ENCODE assay signal across 1 cellular context in the genomic region with DNA sequence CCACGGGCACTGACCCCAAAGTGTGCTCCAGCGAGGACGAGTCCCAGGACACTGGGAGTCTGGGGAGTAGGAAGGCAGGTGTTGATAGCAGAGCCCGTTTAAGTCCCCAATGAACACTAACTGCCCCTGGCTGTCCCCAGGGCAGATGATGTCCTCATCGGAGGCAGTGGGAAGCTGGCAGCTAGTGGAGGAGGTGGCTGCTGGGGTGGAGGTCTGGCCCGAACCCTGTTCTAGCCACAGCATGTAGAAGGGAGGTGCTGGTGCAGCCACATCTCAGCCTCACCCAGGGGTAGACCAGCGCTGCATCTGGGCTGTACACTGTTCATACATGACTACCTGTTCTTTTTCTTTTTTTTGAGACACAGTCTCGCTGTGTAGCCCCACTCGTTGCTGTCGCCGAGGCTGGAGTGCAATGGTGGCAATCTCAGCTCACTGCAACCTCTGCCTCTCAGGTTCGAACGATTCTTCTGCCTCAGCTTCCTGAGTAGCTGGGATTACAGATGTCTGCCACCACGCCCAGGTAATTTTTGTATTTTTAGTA.
TF ChIP-seq lines count a peak whose summit lies in the region.

No MANE protein-coding gene starts in this region.

TF ChIP-seq in SK-N-SH treated with all-trans-retinoic acid at 6 μM for 48 hours, 23 proteins besides CTCF, POLR2A, EP300 and RAD21 (continued from another document):
- TF ChIP-seq, protein P1, sequence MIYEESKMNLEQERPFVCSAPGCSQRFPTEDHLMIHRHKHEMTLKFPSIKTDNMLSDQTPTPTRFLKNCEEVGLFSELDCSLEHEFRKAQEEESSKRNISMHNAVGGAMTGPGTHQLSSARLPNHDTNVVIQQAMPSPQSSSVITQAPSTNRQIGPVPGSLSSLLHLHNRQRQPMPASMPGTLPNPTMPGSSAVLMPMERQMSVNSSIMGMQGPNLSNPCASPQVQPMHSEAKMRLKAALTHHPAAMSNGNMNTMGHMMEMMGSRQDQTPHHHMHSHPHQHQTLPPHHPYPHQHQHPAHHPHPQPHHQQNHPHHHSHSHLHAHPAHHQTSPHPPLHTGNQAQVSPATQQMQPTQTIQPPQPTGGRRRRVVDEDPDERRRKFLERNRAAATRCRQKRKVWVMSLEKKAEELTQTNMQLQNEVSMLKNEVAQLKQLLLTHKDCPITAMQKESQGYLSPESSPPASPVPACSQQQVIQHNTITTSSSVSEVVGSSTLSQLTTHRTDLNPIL (CRISPR knock-in tag; IDR thresholded peaks at IDR 0.05; ENCODE audit: low read depth): no peak
- TF ChIP-seq ZNF70 (CRISPR knock-in tag; IDR thresholded peaks at IDR 0.05) (no peak), ZFP3 (CRISPR knock-in tag; IDR thresholded peaks at IDR 0.05) (no peak), ZC3H10 (CRISPR knock-in tag; IDR thresholded peaks at IDR 0.05) (no peak), PPARA (CRISPR knock-in tag; IDR thresholded peaks at IDR 0.05; ENCODE audit: borderline replicate concordance) (no peak), RARB (CRISPR knock-in tag; IDR thresholded peaks at IDR 0.05) (no peak), ESRRG (CRISPR knock-in tag; IDR thresholded peaks at IDR 0.05) (no peak), ZFP30 (CRISPR knock-in tag; IDR thresholded peaks at IDR 0.05) (no peak), BACH2 (CRISPR knock-in tag; IDR thresholded peaks at IDR 0.05; ENCODE audit: borderline replicate concordance) (no peak), ARNTL (CRISPR knock-in tag; IDR thresholded peaks at IDR 0.05; ENCODE audit: borderline replicate concordance, low read depth) (no peak), CSDC2 (CRISPR knock-in tag; IDR thresholded peaks at IDR 0.05) (no peak), SNAI2 (CRISPR knock-in tag; IDR thresholded peaks at IDR 0.05) (no peak), OSR1 (CRISPR knock-in tag; IDR thresholded peaks at IDR 0.05) (no peak), TOX (CRISPR knock-in tag; IDR thresholded peaks at IDR 0.05; ENCODE audit: borderline replicate concordance) (no peak)
- TF ChIP-seq, protein P2, sequence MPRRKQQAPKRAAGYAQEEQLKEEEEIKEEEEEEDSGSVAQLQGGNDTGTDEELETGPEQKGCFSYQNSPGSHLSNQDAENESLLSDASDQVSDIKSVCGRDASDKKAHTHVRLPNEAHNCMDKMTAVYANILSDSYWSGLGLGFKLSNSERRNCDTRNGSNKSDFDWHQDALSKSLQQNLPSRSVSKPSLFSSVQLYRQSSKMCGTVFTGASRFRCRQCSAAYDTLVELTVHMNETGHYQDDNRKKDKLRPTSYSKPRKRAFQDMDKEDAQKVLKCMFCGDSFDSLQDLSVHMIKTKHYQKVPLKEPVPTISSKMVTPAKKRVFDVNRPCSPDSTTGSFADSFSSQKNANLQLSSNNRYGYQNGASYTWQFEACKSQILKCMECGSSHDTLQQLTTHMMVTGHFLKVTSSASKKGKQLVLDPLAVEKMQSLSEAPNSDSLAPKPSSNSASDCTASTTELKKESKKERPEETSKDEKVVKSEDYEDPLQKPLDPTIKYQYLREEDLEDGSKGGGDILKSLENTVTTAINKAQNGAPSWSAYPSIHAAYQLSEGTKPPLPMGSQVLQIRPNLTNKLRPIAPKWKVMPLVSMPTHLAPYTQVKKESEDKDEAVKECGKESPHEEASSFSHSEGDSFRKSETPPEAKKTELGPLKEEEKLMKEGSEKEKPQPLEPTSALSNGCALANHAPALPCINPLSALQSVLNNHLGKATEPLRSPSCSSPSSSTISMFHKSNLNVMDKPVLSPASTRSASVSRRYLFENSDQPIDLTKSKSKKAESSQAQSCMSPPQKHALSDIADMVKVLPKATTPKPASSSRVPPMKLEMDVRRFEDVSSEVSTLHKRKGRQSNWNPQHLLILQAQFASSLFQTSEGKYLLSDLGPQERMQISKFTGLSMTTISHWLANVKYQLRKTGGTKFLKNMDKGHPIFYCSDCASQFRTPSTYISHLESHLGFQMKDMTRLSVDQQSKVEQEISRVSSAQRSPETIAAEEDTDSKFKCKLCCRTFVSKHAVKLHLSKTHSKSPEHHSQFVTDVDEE (CRISPR knock-in tag; IDR thresholded peaks at IDR 0.05): no peak
